Comparison of ENCODE assay signal across 1 cellular context in genomic region chr18:10166164-10166807, GRCh38.
TF ChIP-seq lines count a peak whose summit lies in the region.

No MANE protein-coding gene starts in this region.

TF ChIP-seq in GM23338, 12 proteins besides CTCF, POLR2A, EP300 and RAD21 (continued from another document):
- TF ChIP-seq ZNF462 (CRISPR knock-in tag; IDR thresholded peaks at IDR 0.05) (no peak), STAT1 (IDR thresholded peaks at IDR 0.05; ENCODE audit: unreplicated experiment) (no peak), POLR2AphosphoS5 (IDR thresholded peaks at IDR 0.05; ENCODE audit: low read depth) (no peak), CREB1 (CRISPR knock-in tag; IDR thresholded peaks at IDR 0.05; ENCODE audit: low read depth) (no peak), ZNF114 (CRISPR knock-in tag; IDR thresholded peaks at IDR 0.05) (no peak), ETS1 (IDR thresholded peaks at IDR 0.05) (no peak), ZNF331 (CRISPR knock-in tag; IDR thresholded peaks at IDR 0.05; ENCODE audit: low read depth) (no peak)
